In genomic region chr2:217934321-217935131, GRCh38 we compare ENCODE assay signal across 8 cellular contexts.
DNase-seq lines count a peak whose midpoint lies in the region; ATAC-seq and TF ChIP-seq lines count a peak whose summit lies in the region.

No MANE protein-coding gene starts in this region.

- no peak for TF ChIP-seq POLR2A in esophagus muscularis mucosa (IDR thresholded peaks at IDR 0.05; ENCODE audit: low read depth)

- H3K4me1 ChIP-seq in esophagus muscularis mucosa (peaks cover 100% of the 10 kb centered on the region in 4 donors), neuronal stem cell (ENCODE audit: control insufficient read depth in 2 of 2, insufficient read depth in 1 of 2, low read depth in 1 of 2, low read length in 2 of 2) (peaks cover 0 to 10% of the 10 kb centered on the region in 2 donors)

- H3K9me3 ChIP-seq in esophagus muscularis mucosa: no peaks in the 10 kb centered on the region
- no peaks in the 10 kb centered on the region for H3K9me3 ChIP-seq in neuronal stem cell (replicated peaks in 1 of 2; ENCODE audit: control insufficient read depth in 2 of 2, insufficient read depth in 1 of 2, low read depth in 1 of 2, low read length in 2 of 2)

- H3K36me3 ChIP-seq in esophagus muscularis mucosa: peaks cover 0 to 11% (median 3%) of the 10 kb centered on the region in 4 donors
- no peaks in the 10 kb centered on the region for H3K36me3 ChIP-seq in neuronal stem cell (replicated peaks in 1 of 2; ENCODE audit: control insufficient read depth in 2 of 2, insufficient read depth in 2 of 2, low read length in 2 of 2)

- H3K23ac ChIP-seq in neuronal stem cell (ENCODE audit: low read depth, low read length, poor library complexity): no peak overlapping the region

- DNase-seq in DMS 273 (lab: John Stamatoyannopoulos, UW; ENCODE audit: unreplicated experiment): peak; percentile 66
- DNase-seq in OCI-M1 (lab: John Stamatoyannopoulos, UW): peak; percentile 62
- no peak for DNase-seq in esophagus muscularis mucosa (ENCODE audit: extremely low spot score)
- DNase-seq in neuronal stem cell (ENCODE audit: low spot score): no peak
- DNase-seq in stimulated activated CD4-positive, alpha-beta T cell treated with anti-CD3 and anti-CD28 coated beads, Interleukin-4, amount 100 ng/mL, for 24 hours: no peak
- DNase-seq in NCI-H748 (lab: John Stamatoyannopoulos, UW; ENCODE audit: unreplicated experiment): no peak

- TF ChIP-seq CTCF in esophagus muscularis mucosa (IDR thresholded peaks at IDR 0.05): peak in 1 of 3 experiments; percentile 4

- no peak overlapping the region for H3K9ac ChIP-seq in neuronal stem cell (ENCODE audit: low read depth, low read length, poor library complexity)

- peak overlapping the region; percentile 12 for H2BK12ac ChIP-seq in neuronal stem cell (ENCODE audit: low read length)

- H3K18ac ChIP-seq in neuronal stem cell (ENCODE audit: low read length): no peak overlapping the region

- H2BK120ac ChIP-seq in neuronal stem cell (ENCODE audit: low read depth, low read length): no peak overlapping the region

- peak overlapping the region; percentile 89 to 98 (median 97) for H3K27ac ChIP-seq in esophagus muscularis mucosa (replicated peaks in 1 of 4)
- H3K27ac ChIP-seq in neuronal stem cell (replicated peaks; ENCODE audit: low read length): no peak overlapping the region

- no peak overlapping the region for H2AK5ac ChIP-seq in neuronal stem cell (ENCODE audit: low read depth, low read length)

- H3K4ac ChIP-seq in neuronal stem cell (ENCODE audit: low read length): no peak overlapping the region

- intact Hi-C loops in esophagus muscularis mucosa (cut with DNase I): no loop called here

- no peak overlapping the region for H3K14ac ChIP-seq in neuronal stem cell (ENCODE audit: low read length)

- H2BK5ac ChIP-seq in neuronal stem cell (ENCODE audit: low read length): no peak overlapping the region

- no peaks in the 10 kb centered on the region for H3K79me1 ChIP-seq in neuronal stem cell (ENCODE audit: low read depth, low read length)

- H4K8ac ChIP-seq in neuronal stem cell (ENCODE audit: low read depth, low read length): no peak overlapping the region

- H3K4me3 ChIP-seq in esophagus muscularis mucosa (peak overlapping the region; percentile 61 to 89 (median 76)), neuronal stem cell (ENCODE audit: low read length in 2 of 2) (no peak overlapping the region)

- WGBS in esophagus muscularis mucosa: 3% methylated on average over 13 of the region's 13 CpGs
- WGBS in neuronal stem cell (ENCODE audit: extremely low coverage in 2 of 2, insufficient read length in 2 of 2, insufficient replicate concordance in 1 of 2), 2 donors: no CpG with 5 or more reads among the region's 13 CpGs

- no peak overlapping the region for H4K91ac ChIP-seq in neuronal stem cell (ENCODE audit: low read depth, low read length, poor library complexity)

- no peak overlapping the region for H2BK15ac ChIP-seq in neuronal stem cell (ENCODE audit: low read length)

- H2AFZ ChIP-seq in neuronal stem cell (ENCODE audit: low read length): no peak overlapping the region

- no peak for ATAC-seq in GM18517 (IDR thresholded peaks at IDR 0.05; ENCODE audit: unreplicated experiment)
- no peak for ATAC-seq in HG02981 (IDR thresholded peaks at IDR 0.05; ENCODE audit: unreplicated experiment)

- H3K4me2 ChIP-seq in neuronal stem cell (ENCODE audit: insufficient read depth, low read length, poor library complexity, severe bottlenecking): no peak overlapping the region

- H3K27me3 ChIP-seq in esophagus muscularis mucosa: no peaks in the 10 kb centered on the region
- no peaks in the 10 kb centered on the region for H3K27me3 ChIP-seq in neuronal stem cell (ENCODE audit: control insufficient read depth in 3 of 3, insufficient read depth in 3 of 3, low read depth in 1 of 3, low read length in 3 of 3)

- no peak for TF ChIP-seq EP300 in esophagus muscularis mucosa (IDR thresholded peaks at IDR 0.05)

Comparison
In these comparisons a context has a peak if more than half of its experiments do, and no peak if none do; other contexts are left out.
1. DNase-seq: peak in DMS 273 (single experiment) and OCI-M1 (single experiment); none in esophagus muscularis mucosa (single experiment), neuronal stem cell (single experiment), stimulated activated CD4-positive, alpha-beta T cell treated with anti-CD3 and anti-CD28 coated beads, Interleukin-4, amount 100 ng/mL, for 24 hours (single experiment) and NCI-H748 (single experiment).
2. H3K4me3 ChIP-seq: peak in esophagus muscularis mucosa (4 of 4); none in neuronal stem cell (0 of 2).